ENCODE assay signal across 8 cellular contexts in the genomic region with DNA sequence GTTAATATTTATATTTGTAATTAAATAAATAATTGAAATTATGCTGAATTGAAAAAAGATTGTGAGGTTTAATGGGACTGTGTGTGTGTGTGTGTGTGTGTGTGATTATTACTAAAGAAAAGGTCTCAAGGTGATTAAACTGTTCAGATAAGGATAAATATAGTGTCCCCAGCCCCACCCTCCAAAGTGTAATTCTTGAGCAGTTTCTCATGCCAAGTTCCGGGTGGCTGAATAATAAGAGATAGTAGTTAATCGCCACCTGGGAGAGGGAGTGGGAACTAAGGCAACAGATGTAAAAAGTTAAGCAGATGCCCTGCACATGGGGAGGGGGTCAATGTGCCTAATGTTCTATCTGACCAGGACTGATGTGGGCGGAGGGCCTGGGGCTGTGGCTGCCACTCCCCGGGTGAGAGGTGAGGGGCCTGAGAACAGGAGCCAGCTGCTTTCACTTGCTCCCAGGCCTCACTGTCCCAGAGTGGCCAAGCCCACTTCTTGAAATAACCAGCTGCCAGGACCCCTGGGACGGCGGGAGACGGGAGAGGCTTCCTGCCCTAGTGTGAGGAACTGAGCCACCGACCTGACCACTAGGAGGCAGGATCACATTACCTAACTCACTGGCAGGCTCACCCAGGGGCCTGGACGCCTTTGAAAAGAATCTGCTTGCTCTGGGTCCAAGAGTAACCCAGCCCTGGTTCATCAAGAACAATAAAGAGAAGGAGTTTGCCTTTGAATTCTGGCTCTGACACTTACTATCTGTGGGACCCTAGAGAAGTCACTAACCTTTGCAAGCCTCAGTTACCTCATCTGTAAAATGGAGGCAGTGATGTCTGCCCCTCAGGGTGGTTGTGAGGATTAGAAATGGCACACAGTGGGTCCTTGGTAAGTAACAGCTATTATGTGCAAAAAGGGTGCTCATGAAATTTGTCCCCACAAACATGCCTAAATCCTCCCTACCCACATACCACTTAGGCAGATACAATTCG.
DNase-seq lines count a peak whose midpoint lies in the region; ATAC-seq and TF ChIP-seq lines count a peak whose summit lies in the region.

No MANE protein-coding gene starts in this region.

- H3K14ac ChIP-seq in mesenchymal stem cell (ENCODE audit: low read length in 2 of 2), result no peak overlapping the region

- no peak overlapping the region for H4K91ac ChIP-seq in mesenchymal stem cell (ENCODE audit: low read length)

- DNase-seq in natural killer cell treated with Interleukin-12 subunit alpha and Interleukin-12 subunit beta and Interleukin-15 and Interleukin-18, amount 100 ng/mL, for 72 hours (ENCODE audit: low spot score), result no peak
- no peak for DNase-seq in natural killer cell
- DNase-seq in NCI-H82 (lab: John Stamatoyannopoulos, UW), result peak; percentile 90
- DNase-seq in colonic mucosa, result peak; percentile 43
- DNase-seq in mesenchymal stem cell, result peak; percentile 24
- DNase-seq in CD8-positive, alpha-beta T cell, result no peak

- H3K4me3 Mint-ChIP-seq in natural killer cell treated with Interleukin-12 subunit alpha and Interleukin-12 subunit beta and Interleukin-15 and Interleukin-18, amount 100 ng/mL, for 72 hours, result no peak overlapping the region
- no peak overlapping the region for H3K4me3 Mint-ChIP-seq in natural killer cell
- H3K4me3 Mint-ChIP-seq in CD8-positive, alpha-beta T cell, result no peak overlapping the region

- no peaks in the 10 kb centered on the region for H3K4me1 Mint-ChIP-seq in natural killer cell treated with Interleukin-12 subunit alpha and Interleukin-12 subunit beta and Interleukin-15 and Interleukin-18, amount 100 ng/mL, for 72 hours (ENCODE audit: low read depth in 2 of 2)
- H3K4me1 Mint-ChIP-seq in natural killer cell, result no peaks in the 10 kb centered on the region
- H3K4me1 Mint-ChIP-seq in CD8-positive, alpha-beta T cell (ENCODE audit: low read depth), result no peaks in the 10 kb centered on the region

- H3K27ac ChIP-seq in colonic mucosa (no peak overlapping the region), mesenchymal stem cell (ENCODE audit: low read length, poor library complexity, severe bottlenecking) (no peak overlapping the region)
- H3K27ac ChIP-seq in CD8-positive, alpha-beta T cell (ENCODE audit: low read depth, low read length), result no peak overlapping the region

- H3K36me3 Mint-ChIP-seq in natural killer cell treated with Interleukin-12 subunit alpha and Interleukin-12 subunit beta and Interleukin-15 and Interleukin-18, amount 100 ng/mL, for 72 hours, result no peaks in the 10 kb centered on the region
- H3K36me3 Mint-ChIP-seq in natural killer cell, result no peaks in the 10 kb centered on the region
- H3K36me3 Mint-ChIP-seq in CD8-positive, alpha-beta T cell, result no peaks in the 10 kb centered on the region

- no peak overlapping the region for H2BK15ac ChIP-seq in mesenchymal stem cell (ENCODE audit: low read depth, poor library complexity, severe bottlenecking)

- H3K4me1 ChIP-seq in colonic mucosa, result no peaks in the 10 kb centered on the region
- peaks cover 3% of the 10 kb centered on the region for H3K4me1 ChIP-seq in mesenchymal stem cell (ENCODE audit: control insufficient read depth, insufficient read depth, low read depth, low read length)
- no peaks in the 10 kb centered on the region for H3K4me1 ChIP-seq in CD8-positive, alpha-beta T cell (ENCODE audit: insufficient read depth, low read length)

- intact Hi-C loops in natural killer cell (cut with micrococcal nuclease), result no loop called here
- intact Hi-C loops in colonic mucosa (cut with DNase I), result no loop called here
- intact Hi-C loops in CD8-positive, alpha-beta T cell (cut with DNase I, micrococcal nuclease), result no loop called here

- H3K36me3 ChIP-seq in colonic mucosa (no peaks in the 10 kb centered on the region), mesenchymal stem cell (ENCODE audit: control insufficient read depth in 1 of 2, insufficient read depth in 2 of 2, low read depth in 1 of 2, low read length in 2 of 2) (no peaks in the 10 kb centered on the region)
- H3K36me3 ChIP-seq in CD8-positive, alpha-beta T cell (ENCODE audit: insufficient read depth, low read length), result no peaks in the 10 kb centered on the region

- no peak overlapping the region for H3K23ac ChIP-seq in mesenchymal stem cell (ENCODE audit: low read length in 2 of 2)

- WGBS in mesenchymal stem cell, result 19% methylated on average over 10 of the region's 10 CpGs

- H2BK5ac ChIP-seq in mesenchymal stem cell (ENCODE audit: low read depth, low read length, poor library complexity, severe bottlenecking), result no peak overlapping the region

- no peaks in the 10 kb centered on the region for H3K9me3 ChIP-seq in colonic mucosa
- H3K9me3 ChIP-seq in mesenchymal stem cell (ENCODE audit: control insufficient read depth, low read length), result no peaks in the 10 kb centered on the region
- H3K9me3 ChIP-seq in CD8-positive, alpha-beta T cell (ENCODE audit: low read length), result no peaks in the 10 kb centered on the region

- no peak overlapping the region for H4K8ac ChIP-seq in mesenchymal stem cell (ENCODE audit: low read length)

- CTCF ChIA-PET in CD8-positive, alpha-beta T cell (lab: Charles Lee), result no interaction called here

- peak; percentile 27 to 30 for ATAC-seq in natural killer cell treated with Interleukin-12 subunit alpha and Interleukin-12 subunit beta and Interleukin-15 and Interleukin-18, amount 100 ng/mL, for 72 hours
- ATAC-seq in natural killer cell (no peak), HG02759 (IDR thresholded peaks at IDR 0.05; ENCODE audit: unreplicated experiment) (peak; percentile 78), GM19397 (IDR thresholded peaks at IDR 0.05; ENCODE audit: unreplicated experiment) (no peak)
- ATAC-seq in CD8-positive, alpha-beta T cell, result no peak

- no peak overlapping the region for H2BK120ac ChIP-seq in mesenchymal stem cell (ENCODE audit: low read depth, low read length)

- H3K79me1 ChIP-seq in mesenchymal stem cell (replicated peaks; ENCODE audit: low read length, poor library complexity, severe bottlenecking), result no peaks in the 10 kb centered on the region

- POLR2A ChIA-PET in CD8-positive, alpha-beta T cell (lab: Charles Lee), result no interaction called here

- no peak overlapping the region for H3K9ac ChIP-seq in colonic mucosa (ENCODE audit: low read depth in 2 of 2, low read length in 2 of 2)
- H3K9ac ChIP-seq in mesenchymal stem cell (ENCODE audit: low read length), result no peak overlapping the region

- H3K27me3 ChIP-seq in colonic mucosa (no peaks in the 10 kb centered on the region), mesenchymal stem cell (ENCODE audit: control insufficient read depth in 1 of 2, insufficient read depth in 1 of 2, low read length in 2 of 2) (peaks cover 7 to 19% of the 10 kb centered on the region in 2 experiments)
- no peaks in the 10 kb centered on the region for H3K27me3 ChIP-seq in CD8-positive, alpha-beta T cell (ENCODE audit: insufficient read depth, low read length)

- H3K4me2 ChIP-seq in mesenchymal stem cell (ENCODE audit: low read length, poor library complexity, severe bottlenecking), result no peak overlapping the region

- peaks cover 11% of the 10 kb centered on the region in 2 donors for H3K27me3 Mint-ChIP-seq in natural killer cell treated with Interleukin-12 subunit alpha and Interleukin-12 subunit beta and Interleukin-15 and Interleukin-18, amount 100 ng/mL, for 72 hours
- H3K27me3 Mint-ChIP-seq in natural killer cell (ENCODE audit: low read depth in 2 of 2), result peaks cover 7 to 33% of the 10 kb centered on the region in 2 donors
- peaks cover 10% of the 10 kb centered on the region for H3K27me3 Mint-ChIP-seq in CD8-positive, alpha-beta T cell (ENCODE audit: low read depth)

- H3K4ac ChIP-seq in mesenchymal stem cell (ENCODE audit: low read depth in 1 of 2, low read length in 2 of 2), result no peak overlapping the region

- no peaks in the 10 kb centered on the region for H3K9me3 Mint-ChIP-seq in natural killer cell treated with Interleukin-12 subunit alpha and Interleukin-12 subunit beta and Interleukin-15 and Interleukin-18, amount 100 ng/mL, for 72 hours
- H3K9me3 Mint-ChIP-seq in natural killer cell, result no peaks in the 10 kb centered on the region
- no peaks in the 10 kb centered on the region for H3K9me3 Mint-ChIP-seq in CD8-positive, alpha-beta T cell

- H2BK12ac ChIP-seq in mesenchymal stem cell (ENCODE audit: low read length in 2 of 2), result no peak overlapping the region

- H2AK5ac ChIP-seq in mesenchymal stem cell (ENCODE audit: low read length, severe bottlenecking), result no peak overlapping the region

- H3K4me3 ChIP-seq in colonic mucosa (no peak overlapping the region), mesenchymal stem cell (ENCODE audit: insufficient read depth in 1 of 2, low read depth in 1 of 2, low read length in 2 of 2) (no peak overlapping the region)
- no peak overlapping the region for H3K4me3 ChIP-seq in CD8-positive, alpha-beta T cell (ENCODE audit: low read depth, low read length)

- H3K27ac Mint-ChIP-seq in natural killer cell treated with Interleukin-12 subunit alpha and Interleukin-12 subunit beta and Interleukin-15 and Interleukin-18, amount 100 ng/mL, for 72 hours, result no peak overlapping the region
- no peak overlapping the region for H3K27ac Mint-ChIP-seq in natural killer cell
- no peak overlapping the region for H3K27ac Mint-ChIP-seq in CD8-positive, alpha-beta T cell

- H2AFZ ChIP-seq in mesenchymal stem cell (ENCODE audit: low read depth, low read length), result no peak overlapping the region

- no peak overlapping the region for H3K18ac ChIP-seq in mesenchymal stem cell (ENCODE audit: low read depth in 1 of 2, low read length in 2 of 2)

- TF ChIP-seq CTCF in natural killer cell (IDR thresholded peaks at IDR 0.05) (no peak), colonic mucosa (IDR thresholded peaks at IDR 0.05) (peak; percentile 44)
- TF ChIP-seq CTCF in CD8-positive, alpha-beta T cell (IDR thresholded peaks at IDR 0.05), result no peak

Comparison
In these comparisons a context has a peak if more than half of its experiments do, and no peak if none do; other contexts are left out.
1. ATAC-seq: peak in natural killer cell treated with Interleukin-12 subunit alpha and Interleukin-12 subunit beta and Interleukin-15 and Interleukin-18, amount 100 ng/mL, for 72 hours (2 of 2) and HG02759 (single experiment); none in natural killer cell (0 of 3), CD8-positive, alpha-beta T cell (single experiment) and GM19397 (single experiment).
2. DNase-seq: peak in NCI-H82 (single experiment), colonic mucosa (single experiment) and mesenchymal stem cell (single experiment); none in natural killer cell treated with Interleukin-12 subunit alpha and Interleukin-12 subunit beta and Interleukin-15 and Interleukin-18, amount 100 ng/mL, for 72 hours (single experiment), natural killer cell (single experiment) and CD8-positive, alpha-beta T cell (0 of 7).